1 cellular context compared by ENCODE assay signal in genomic region chr19:4563562-4563961, GRCh38. TPM values are rescaled to one million over a fixed set of nuclear protein-coding genes. Genes with fewer than 3 reads are reported as not detected.
"Had no signal": no experiment of that assay in that cellular context is flagged by ENCODE, and none has a peak within 500 bp of the region (broad histone marks: within the 10 kb centered on the region; RNA-seq: fewer than 3 reads in every experiment).

No MANE protein-coding gene starts in this region.

RNA-seq across cellular contexts. Expression of gene PLIN5, which starts 28.5 kb away (rescaled TPM):
- total RNA-seq: bronchial epithelial cell had no signal
